ENCODE assay signal across 1 cellular context in genomic region chr20:47392015-47392720, GRCh38.
TF ChIP-seq lines count a peak whose summit lies in the region.

No MANE protein-coding gene starts in this region.

TF ChIP-seq in HepG2, 621 proteins besides CTCF, POLR2A, EP300 and RAD21 (continued from another document and continues in another):
- TF ChIP-seq TERF1 (CRISPR knock-in tag; IDR thresholded peaks at IDR 0.05) (no peak), SETDB1 (CRISPR knock-in tag; IDR thresholded peaks at IDR 0.05; ENCODE audit: borderline replicate concordance) (no peak), ZBTB33 (CRISPR knock-in tag; IDR thresholded peaks at IDR 0.05) (0 out of 2 replicates have a peak, but pooled peaks have one; percentile 20), FOXK1 (CRISPR knock-in tag; IDR thresholded peaks at IDR 0.05; ENCODE audit: borderline replicate concordance, low read depth) (no peak), TCF12 (IDR thresholded peaks at IDR 0.05) (no peak), TCF12 (CRISPR knock-in tag; IDR thresholded peaks at IDR 0.05) (no peak), RFXAP (CRISPR knock-in tag; IDR thresholded peaks at IDR 0.05; ENCODE audit: borderline replicate concordance) (no peak), ARID4A (CRISPR knock-in tag; IDR thresholded peaks at IDR 0.05; ENCODE audit: borderline replicate concordance) (no peak), ZSCAN9 (CRISPR knock-in tag; IDR thresholded peaks at IDR 0.05; ENCODE audit: borderline replicate concordance) (no peak), ZNF20 (CRISPR knock-in tag; IDR thresholded peaks at IDR 0.05) (no peak), SAP130 (CRISPR knock-in tag; IDR thresholded peaks at IDR 0.05; ENCODE audit: low read depth) (0 out of 2 replicates have a peak, but pooled peaks have one; percentile 14), ATF2 (CRISPR knock-in tag; IDR thresholded peaks at IDR 0.05) (no peak), USF2 (IDR thresholded peaks at IDR 0.05; ENCODE audit: low read depth, low read length) (no peak), USF2 (CRISPR knock-in tag; IDR thresholded peaks at IDR 0.05; ENCODE audit: borderline replicate concordance) (peak; percentile 73), KLF13 (CRISPR knock-in tag; IDR thresholded peaks at IDR 0.05) (no peak), ZXDC (CRISPR knock-in tag; IDR thresholded peaks at IDR 0.05) (no peak), NR2C2 (CRISPR knock-in tag; IDR thresholded peaks at IDR 0.05; ENCODE audit: borderline replicate concordance) (no peak), FOXP4 (CRISPR knock-in tag; IDR thresholded peaks at IDR 0.05) (no peak), NFYC (CRISPR knock-in tag; IDR thresholded peaks at IDR 0.05) (peak; percentile 71), ZNF713 (CRISPR knock-in tag; IDR thresholded peaks at IDR 0.05) (no peak), TBX3 (IDR thresholded peaks at IDR 0.05; ENCODE audit: borderline replicate concordance) (no peak), ZNF556 (CRISPR knock-in tag; IDR thresholded peaks at IDR 0.05; ENCODE audit: borderline replicate concordance) (no peak), SRSF4 (IDR thresholded peaks at IDR 0.05; ENCODE audit: low read depth, low read length, poor library complexity, severe bottlenecking) (no peak), THAP9 (CRISPR knock-in tag; IDR thresholded peaks at IDR 0.05; ENCODE audit: borderline replicate concordance) (no peak), GLMP (CRISPR knock-in tag; IDR thresholded peaks at IDR 0.05; ENCODE audit: borderline replicate concordance) (no peak), ZNF33A (CRISPR knock-in tag; IDR thresholded peaks at IDR 0.05; ENCODE audit: borderline replicate concordance) (no peak), POLR2G (IDR thresholded peaks at IDR 0.05; ENCODE audit: low read depth, low read length) (no peak), SMARCE1 (IDR thresholded peaks at IDR 0.05; ENCODE audit: borderline replicate concordance) (no peak), ONECUT2 (CRISPR knock-in tag; IDR thresholded peaks at IDR 0.05) (no peak), KDM2A (CRISPR knock-in tag; IDR thresholded peaks at IDR 0.05; ENCODE audit: borderline replicate concordance, low read depth) (no peak), ZNF597 (CRISPR knock-in tag; IDR thresholded peaks at IDR 0.05) (no peak), SKIL (CRISPR knock-in tag; IDR thresholded peaks at IDR 0.05; ENCODE audit: borderline replicate concordance) (no peak)
